ENCODE assay signal across 3 cellular contexts in genomic region chr6:112660626-112661025, GRCh38.
TF ChIP-seq lines count a peak whose summit lies in the region.

No MANE protein-coding gene starts in this region.

TF ChIP-seq in HEK293, 187 proteins besides CTCF, POLR2A, EP300 and RAD21:
- TF ChIP-seq KLF17 (tag by site-specific recombination; IDR thresholded peaks at IDR 0.05) (no peak), ZFP69B (tag by site-specific recombination; IDR thresholded peaks at IDR 0.05) (no peak), ZNF692 (tag by site-specific recombination; IDR thresholded peaks at IDR 0.05) (no peak), SCRT2 (tag by site-specific recombination; IDR thresholded peaks at IDR 0.05) (peak; percentile 33; the same call in 1 of the 2 replicates)
- TF ChIP-seq, protein P1, sequence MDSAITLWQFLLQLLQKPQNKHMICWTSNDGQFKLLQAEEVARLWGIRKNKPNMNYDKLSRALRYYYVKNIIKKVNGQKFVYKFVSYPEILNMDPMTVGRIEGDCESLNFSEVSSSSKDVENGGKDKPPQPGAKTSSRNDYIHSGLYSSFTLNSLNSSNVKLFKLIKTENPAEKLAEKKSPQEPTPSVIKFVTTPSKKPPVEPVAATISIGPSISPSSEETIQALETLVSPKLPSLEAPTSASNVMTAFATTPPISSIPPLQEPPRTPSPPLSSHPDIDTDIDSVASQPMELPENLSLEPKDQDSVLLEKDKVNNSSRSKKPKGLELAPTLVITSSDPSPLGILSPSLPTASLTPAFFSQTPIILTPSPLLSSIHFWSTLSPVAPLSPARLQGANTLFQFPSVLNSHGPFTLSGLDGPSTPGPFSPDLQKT (IDR thresholded peaks at IDR 0.05; ENCODE audit: borderline replicate concordance, low read depth, low read length), result no peak
TF ChIP-seq in HEK293: peak in this region for 1.

TF ChIP-seq in H1, 55 proteins besides CTCF, POLR2A, EP300 and RAD21:
- TF ChIP-seq CTBP2 (IDR thresholded peaks at IDR 0.05; ENCODE audit: borderline replicate concordance, insufficient read depth, insufficient read length, low read length), result no peak
- TF ChIP-seq KDM5A (IDR thresholded peaks at IDR 0.05; ENCODE audit: low read length), result no peak
- no peak for TF ChIP-seq SIRT6 (IDR thresholded peaks at IDR 0.05; ENCODE audit: low read length)
- no peak for TF ChIP-seq ASH2L (IDR thresholded peaks at IDR 0.05; ENCODE audit: low read length)
- TF ChIP-seq, protein P2, sequence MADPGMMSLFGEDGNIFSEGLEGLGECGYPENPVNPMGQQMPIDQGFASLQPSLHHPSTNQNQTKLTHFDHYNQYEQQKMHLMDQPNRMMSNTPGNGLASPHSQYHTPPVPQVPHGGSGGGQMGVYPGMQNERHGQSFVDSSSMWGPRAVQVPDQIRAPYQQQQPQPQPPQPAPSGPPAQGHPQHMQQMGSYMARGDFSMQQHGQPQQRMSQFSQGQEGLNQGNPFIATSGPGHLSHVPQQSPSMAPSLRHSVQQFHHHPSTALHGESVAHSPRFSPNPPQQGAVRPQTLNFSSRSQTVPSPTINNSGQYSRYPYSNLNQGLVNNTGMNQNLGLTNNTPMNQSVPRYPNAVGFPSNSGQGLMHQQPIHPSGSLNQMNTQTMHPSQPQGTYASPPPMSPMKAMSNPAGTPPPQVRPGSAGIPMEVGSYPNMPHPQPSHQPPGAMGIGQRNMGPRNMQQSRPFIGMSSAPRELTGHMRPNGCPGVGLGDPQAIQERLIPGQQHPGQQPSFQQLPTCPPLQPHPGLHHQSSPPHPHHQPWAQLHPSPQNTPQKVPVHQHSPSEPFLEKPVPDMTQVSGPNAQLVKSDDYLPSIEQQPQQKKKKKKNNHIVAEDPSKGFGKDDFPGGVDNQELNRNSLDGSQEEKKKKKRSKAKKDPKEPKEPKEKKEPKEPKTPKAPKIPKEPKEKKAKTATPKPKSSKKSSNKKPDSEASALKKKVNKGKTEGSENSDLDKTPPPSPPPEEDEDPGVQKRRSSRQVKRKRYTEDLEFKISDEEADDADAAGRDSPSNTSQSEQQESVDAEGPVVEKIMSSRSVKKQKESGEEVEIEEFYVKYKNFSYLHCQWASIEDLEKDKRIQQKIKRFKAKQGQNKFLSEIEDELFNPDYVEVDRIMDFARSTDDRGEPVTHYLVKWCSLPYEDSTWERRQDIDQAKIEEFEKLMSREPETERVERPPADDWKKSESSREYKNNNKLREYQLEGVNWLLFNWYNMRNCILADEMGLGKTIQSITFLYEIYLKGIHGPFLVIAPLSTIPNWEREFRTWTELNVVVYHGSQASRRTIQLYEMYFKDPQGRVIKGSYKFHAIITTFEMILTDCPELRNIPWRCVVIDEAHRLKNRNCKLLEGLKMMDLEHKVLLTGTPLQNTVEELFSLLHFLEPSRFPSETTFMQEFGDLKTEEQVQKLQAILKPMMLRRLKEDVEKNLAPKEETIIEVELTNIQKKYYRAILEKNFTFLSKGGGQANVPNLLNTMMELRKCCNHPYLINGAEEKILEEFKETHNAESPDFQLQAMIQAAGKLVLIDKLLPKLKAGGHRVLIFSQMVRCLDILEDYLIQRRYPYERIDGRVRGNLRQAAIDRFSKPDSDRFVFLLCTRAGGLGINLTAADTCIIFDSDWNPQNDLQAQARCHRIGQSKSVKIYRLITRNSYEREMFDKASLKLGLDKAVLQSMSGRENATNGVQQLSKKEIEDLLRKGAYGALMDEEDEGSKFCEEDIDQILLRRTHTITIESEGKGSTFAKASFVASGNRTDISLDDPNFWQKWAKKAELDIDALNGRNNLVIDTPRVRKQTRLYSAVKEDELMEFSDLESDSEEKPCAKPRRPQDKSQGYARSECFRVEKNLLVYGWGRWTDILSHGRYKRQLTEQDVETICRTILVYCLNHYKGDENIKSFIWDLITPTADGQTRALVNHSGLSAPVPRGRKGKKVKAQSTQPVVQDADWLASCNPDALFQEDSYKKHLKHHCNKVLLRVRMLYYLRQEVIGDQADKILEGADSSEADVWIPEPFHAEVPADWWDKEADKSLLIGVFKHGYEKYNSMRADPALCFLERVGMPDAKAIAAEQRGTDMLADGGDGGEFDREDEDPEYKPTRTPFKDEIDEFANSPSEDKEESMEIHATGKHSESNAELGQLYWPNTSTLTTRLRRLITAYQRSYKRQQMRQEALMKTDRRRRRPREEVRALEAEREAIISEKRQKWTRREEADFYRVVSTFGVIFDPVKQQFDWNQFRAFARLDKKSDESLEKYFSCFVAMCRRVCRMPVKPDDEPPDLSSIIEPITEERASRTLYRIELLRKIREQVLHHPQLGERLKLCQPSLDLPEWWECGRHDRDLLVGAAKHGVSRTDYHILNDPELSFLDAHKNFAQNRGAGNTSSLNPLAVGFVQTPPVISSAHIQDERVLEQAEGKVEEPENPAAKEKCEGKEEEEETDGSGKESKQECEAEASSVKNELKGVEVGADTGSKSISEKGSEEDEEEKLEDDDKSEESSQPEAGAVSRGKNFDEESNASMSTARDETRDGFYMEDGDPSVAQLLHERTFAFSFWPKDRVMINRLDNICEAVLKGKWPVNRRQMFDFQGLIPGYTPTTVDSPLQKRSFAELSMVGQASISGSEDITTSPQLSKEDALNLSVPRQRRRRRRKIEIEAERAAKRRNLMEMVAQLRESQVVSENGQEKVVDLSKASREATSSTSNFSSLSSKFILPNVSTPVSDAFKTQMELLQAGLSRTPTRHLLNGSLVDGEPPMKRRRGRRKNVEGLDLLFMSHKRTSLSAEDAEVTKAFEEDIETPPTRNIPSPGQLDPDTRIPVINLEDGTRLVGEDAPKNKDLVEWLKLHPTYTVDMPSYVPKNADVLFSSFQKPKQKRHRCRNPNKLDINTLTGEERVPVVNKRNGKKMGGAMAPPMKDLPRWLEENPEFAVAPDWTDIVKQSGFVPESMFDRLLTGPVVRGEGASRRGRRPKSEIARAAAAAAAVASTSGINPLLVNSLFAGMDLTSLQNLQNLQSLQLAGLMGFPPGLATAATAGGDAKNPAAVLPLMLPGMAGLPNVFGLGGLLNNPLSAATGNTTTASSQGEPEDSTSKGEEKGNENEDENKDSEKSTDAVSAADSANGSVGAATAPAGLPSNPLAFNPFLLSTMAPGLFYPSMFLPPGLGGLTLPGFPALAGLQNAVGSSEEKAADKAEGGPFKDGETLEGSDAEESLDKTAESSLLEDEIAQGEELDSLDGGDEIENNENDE (IDR thresholded peaks at IDR 0.05; ENCODE audit: insufficient replicate concordance, low read length), result no peak

TF ChIP-seq in SK-N-SH treated with all-trans-retinoic acid at 6 μM for 48 hours, 23 proteins besides CTCF, POLR2A, EP300 and RAD21:
- TF ChIP-seq CSDC2 (CRISPR knock-in tag; IDR thresholded peaks at IDR 0.05), result no peak
- TF ChIP-seq ESRRG (CRISPR knock-in tag; IDR thresholded peaks at IDR 0.05), result no peak
- TF ChIP-seq ZFP30 (CRISPR knock-in tag; IDR thresholded peaks at IDR 0.05), result no peak
- no peak for TF ChIP-seq GLIS3 (CRISPR knock-in tag; IDR thresholded peaks at IDR 0.05)
